In the genomic region with DNA sequence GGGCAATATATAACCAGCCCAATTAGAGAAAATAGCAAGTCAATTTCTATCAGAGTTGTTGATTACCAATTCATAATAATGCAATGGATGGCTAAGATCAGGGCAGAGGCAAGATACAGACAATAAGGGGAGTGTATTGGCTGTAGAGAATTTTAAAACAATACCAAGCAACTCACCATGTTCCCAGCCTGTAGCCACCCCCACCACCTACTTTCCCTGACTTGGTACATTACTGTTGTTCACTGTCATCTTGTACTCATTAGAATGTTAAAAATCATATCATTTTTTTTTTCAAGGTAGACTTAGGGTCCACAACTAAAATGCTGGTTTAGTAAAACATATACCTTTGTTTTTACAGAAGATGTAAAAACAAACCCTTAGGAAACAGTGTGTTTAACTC, we compare ENCODE assay signal across 21 cellular contexts.
"Had no signal": no experiment of that assay in that cellular context is flagged by ENCODE, and none has a peak within 500 bp of the region (broad histone marks: within the 10 kb centered on the region; RNA-seq: fewer than 3 reads in every experiment).

No MANE protein-coding gene starts in this region.

- H3K4me3 ChIP-seq: dorsolateral prefrontal cortex, prostate gland, spleen, stomach, thoracic aorta, transverse colon had no signal

- ATAC-seq: left lobe of liver; sciatic nerve; stimulated activated naive B cell treated with anti-CD40 and anti-IgM and Interleukin-4, amounts not matched to agents 10 μg/mL and 1 μg/mL and 100 μg/mL, for 72 hours had no signal

- H3K9me3 Mint-ChIP-seq: nephron; stimulated activated naive B cell treated with anti-CD40 and anti-IgM and Interleukin-4, amounts not matched to agents 10 μg/mL and 1 μg/mL and 100 μg/mL, for 72 hours had no signal

- H3K36me3 ChIP-seq: prostate gland had no signal

- H3K4me1 Mint-ChIP-seq: nephron had no signal

- DNase-seq: cortex of kidney; dorsolateral prefrontal cortex; effector CD8-positive, alpha-beta T cell; foreskin melanocyte; hypothalamus; islet precursor cell; mammary epithelial cell; spleen; stimulated activated CD4-positive, alpha-beta T cell treated with anti-CD3 and anti-CD28 coated beads, Interleukin-15, amount 100 ng/mL, for 24 hours; stimulated activated CD4-positive, alpha-beta T cell treated with anti-CD3 and anti-CD28 coated beads, Interleukin-1b, Interleukin-23, amount 100 ng/mL, for 48 hours; stimulated activated CD4-positive, alpha-beta T cell treated with anti-CD3 and anti-CD28 coated beads, Interleukin-4, amount 100 ng/mL, for 24 hours; stimulated activated naive B cell treated with anti-CD40 and anti-IgM and Interleukin-4, amounts not matched to agents 10 μg/mL and 1 μg/mL and 100 μg/mL, for 72 hours; stomach; substantia nigra; transverse colon had no signal

- H3K27ac ChIP-seq: dorsolateral prefrontal cortex, parathyroid adenoma, prostate gland, spleen, stomach, thoracic aorta, transverse colon had no signal

- H3K4me1 ChIP-seq: parathyroid adenoma, prostate gland, transverse colon had no signal

- H2AFZ ChIP-seq: parathyroid adenoma had no signal

- H3K27ac Mint-ChIP-seq: nephron had no signal

- H3K9me3 ChIP-seq: prostate gland, spleen, stomach, thoracic aorta, transverse colon had no signal

- H3K27me3 ChIP-seq: dorsolateral prefrontal cortex, spleen, stomach, transverse colon had no signal

- H3K27me3 Mint-ChIP-seq: stimulated activated naive B cell treated with anti-CD40 and anti-IgM and Interleukin-4, amounts not matched to agents 10 μg/mL and 1 μg/mL and 100 μg/mL, for 72 hours had no signal

- H3K4me3 Mint-ChIP-seq: nephron; stimulated activated naive B cell treated with anti-CD40 and anti-IgM and Interleukin-4, amounts not matched to agents 10 μg/mL and 1 μg/mL and 100 μg/mL, for 72 hours had no signal

- H3K9ac ChIP-seq: parathyroid adenoma had no signal

- H3K79me2 ChIP-seq: parathyroid adenoma had no signal
